ENCODE assay signal across 1 cellular context in genomic region chr1:156523801-156524480, GRCh38.
TF ChIP-seq lines count a peak whose summit lies in the region.

No MANE protein-coding gene starts in this region.

TF ChIP-seq in GM12878, 131 proteins besides CTCF, POLR2A, EP300 and RAD21:
- TF ChIP-seq E2F8 (IDR thresholded peaks at IDR 0.05; ENCODE audit: low read depth, partially characterized antibody) (no peak), BRCA1 (IDR thresholded peaks at IDR 0.05; ENCODE audit: low read depth, low read length) (no peak), SPI1 (IDR thresholded peaks at IDR 0.05; ENCODE audit: borderline replicate concordance, insufficient read depth, low read depth, low read length) (no peak), TCF3 (IDR thresholded peaks at IDR 0.05; ENCODE audit: borderline replicate concordance, insufficient read depth, low read depth, low read length) (no peak), REST (IDR thresholded peaks at IDR 0.05; ENCODE audit: low read depth, low read length) (no peak), SP1 (IDR thresholded peaks at IDR 0.05; ENCODE audit: low read depth, low read length) (no peak), GATAD2B (conservative IDR thresholded peaks at IDR 0.05; ENCODE audit: low read depth) (no peak), KAT2A (conservative IDR thresholded peaks at IDR 0.05; ENCODE audit: control insufficient read depth, low read depth, low read length) (no peak), MXI1 (IDR thresholded peaks at IDR 0.05; ENCODE audit: low read depth, low read length) (no peak), RFX5 (IDR thresholded peaks at IDR 0.05; ENCODE audit: low read depth, low read length) (no peak), SMAD5 (IDR thresholded peaks at IDR 0.05; ENCODE audit: low read depth) (no peak), ATF3 (IDR thresholded peaks at IDR 0.05; ENCODE audit: borderline replicate concordance, extremely low read depth, low read depth, low read length) (no peak), PAX8 (IDR thresholded peaks at IDR 0.05) (no peak), MEF2A (IDR thresholded peaks at IDR 0.05; ENCODE audit: insufficient read depth, low read depth, low read length) (no peak)
